7 cellular contexts compared by ENCODE assay signal in genomic region chr17:49995055-49995738, GRCh38. TPM values are rescaled to one million over a fixed set of nuclear protein-coding genes. Genes with fewer than 3 reads are reported as not detected.
DNase-seq lines count a peak whose midpoint lies in the region; ATAC-seq and TF ChIP-seq lines count a peak whose summit lies in the region.

Gene DLX3, minus strand, starts transcription at chr17:49995224. Its CDS starts 226 bp downstream, at chr17:49994998.

- H3K9ac ChIP-seq in neural progenitor cell = no peak within 1 kb of the TSS

- no peak for ATAC-seq in GM18867 (IDR thresholded peaks at IDR 0.05; ENCODE audit: unreplicated experiment)

- DNase-seq in G401 (ENCODE audit: low spot score) (peak; percentile 71), NCI-H128 (lab: John Stamatoyannopoulos, UW; ENCODE audit: unreplicated experiment) (peak; percentile 39), fibroblast of pulmonary artery (ENCODE audit: low read depth) (peak; percentile 72), neural progenitor cell (ENCODE audit: low spot score) (peak; percentile 95), GM19240 (ENCODE audit: insufficient read length, low spot score) (no peak)
- peak; percentile 26 for DNase-seq in activated CD4-positive, alpha-beta T cell treated with anti-CD3 and anti-CD28 coated beads, Interleukin-2, amount 50 U/mL, for 1 hour

- H3K4me2 ChIP-seq in neural progenitor cell = peak within 1 kb of the TSS; percentile 93

- H3K27ac Mint-ChIP-seq in neural progenitor cell = peak within 1 kb of the TSS; percentile 16

- peaks cover 92% of the 10 kb centered on the region for H3K27me3 ChIP-seq in neural progenitor cell

- peaks cover 26% of the 10 kb centered on the region for H3K4me1 Mint-ChIP-seq in neural progenitor cell

- H3K27me3 Mint-ChIP-seq in neural progenitor cell (ENCODE audit: insufficient read depth, low read depth) = peaks cover 56% of the 10 kb centered on the region

- TF ChIP-seq CTCF in fibroblast of pulmonary artery (IDR thresholded peaks at IDR 0.05; ENCODE audit: low read length, missing control alignments) = no peak
- no peak for TF ChIP-seq CTCF in neural progenitor cell (IDR thresholded peaks at IDR 0.05)

- H3K27ac ChIP-seq in neural progenitor cell = no peak within 1 kb of the TSS

- peak within 1 kb of the TSS; percentile 12 for H3K4me3 ChIP-seq in fibroblast of pulmonary artery (replicated peaks; ENCODE audit: low read depth, low read length)
- peak within 1 kb of the TSS; percentile 56 for H3K4me3 ChIP-seq in neural progenitor cell

- no peaks in the 10 kb centered on the region for H3K36me3 ChIP-seq in neural progenitor cell

- H3F3A ChIP-seq in neural progenitor cell (ENCODE audit: low read depth) = peaks cover 38% of the 10 kb centered on the region

- no peaks in the 10 kb centered on the region for H3K9me3 ChIP-seq in neural progenitor cell (ENCODE audit: low read depth)

- no peaks in the 10 kb centered on the region for H3K36me3 Mint-ChIP-seq in neural progenitor cell

- no peak within 1 kb of the TSS for H2AFZ ChIP-seq in neural progenitor cell (replicated peaks)

- no peaks in the 10 kb centered on the region for H4K20me1 ChIP-seq in neural progenitor cell (ENCODE audit: low read depth)

- H3K9me3 Mint-ChIP-seq in neural progenitor cell = no peaks in the 10 kb centered on the region

- peak within 1 kb of the TSS; percentile 83 for H3K4me3 Mint-ChIP-seq in neural progenitor cell

- in situ Hi-C loops in G401 (cut with HindIII; ENCODE audit: low sequenced_read_pairs) = loop anchor here (5.0 kb wide), 1 partner anchor 93 kb away; no protein-coding TSS in a partner anchor

- H3K4me1 ChIP-seq in neural progenitor cell = peaks cover 14% of the 10 kb centered on the region

- H3K79me2 ChIP-seq in neural progenitor cell (ENCODE audit: low read depth) = no peaks in the 10 kb centered on the region

RNA-seq across cellular contexts. Expression of gene DLX3, which starts in this region (rescaled TPM):
- 6.3 and 11.2 TPM in 2 replicates for total RNA-seq in G401 (2014; rRNA removed; shearing (Covaris generic))
- total RNA-seq in neural progenitor cell (ENCODE audit: low replicate concordance) = 0.04 and 0.87 TPM in 2 replicates

Comparison
In these comparisons a context has a peak if more than half of its experiments do, and no peak if none do; other contexts are left out.
1. Peak in DNase-seq, H3K4me3 ChIP-seq and H3K4me2 ChIP-seq in neural progenitor cell; RNA of the gene not detected or under 1 TPM.